ENCODE assay signal across 16 cellular contexts in genomic region chr3:187042874-187043458, GRCh38.
DNase-seq lines count a peak whose midpoint lies in the region; ATAC-seq and TF ChIP-seq lines count a peak whose summit lies in the region.
"Had no signal": no experiment of that assay in that cellular context is flagged by ENCODE, and none has a peak within 500 bp of the region (broad histone marks: within the 10 kb centered on the region; RNA-seq: fewer than 3 reads in every experiment).

No MANE protein-coding gene starts in this region.

- no peak overlapping the region for H2AFZ ChIP-seq in Karpas-422 (ENCODE audit: low read length)

- peak overlapping the region; percentile 73 for H3K27ac ChIP-seq in Karpas-422 (ENCODE audit: low read length)
- H3K27ac ChIP-seq: ovary, suprapubic skin had no signal

- no peaks in the 10 kb centered on the region for H3K9me3 ChIP-seq in Karpas-422 (ENCODE audit: low read length)
- H3K9me3 ChIP-seq: ovary, suprapubic skin had no signal

- H3K4me3 ChIP-seq in Karpas-422 (ENCODE audit: low read length) (peak overlapping the region; percentile 2; the same call in 1 of the 2 replicates), H7 (ENCODE audit: insufficient read depth, low read depth, low read length) (no peak overlapping the region)
- H3K4me3 ChIP-seq: ovary, smooth muscle cell, suprapubic skin had no signal

- no peaks in the 10 kb centered on the region for H3K27me3 Mint-ChIP-seq in activated CD8-positive, alpha-beta memory T cell treated with anti-CD3 and anti-CD28 coated beads, Interleukin-2, amount 10 ng/mL, durations not matched to agents 7 days and 5 days
- no peaks in the 10 kb centered on the region for H3K27me3 Mint-ChIP-seq in activated naive CD8-positive, alpha-beta T cell treated with anti-CD3 and anti-CD28 coated beads, Interleukin-2, amount 50 U/mL, for 24 hours
- H3K27me3 Mint-ChIP-seq: brain had no signal

- DNase-seq in activated CD8-positive, alpha-beta memory T cell treated with anti-CD3 and anti-CD28 coated beads, Interleukin-2, amount 10 ng/mL, durations not matched to agents 7 days and 5 days = no peak
- no peak for DNase-seq in activated CD8-positive, alpha-beta memory T cell treated with anti-CD3 and anti-CD28 coated beads, Interleukin-2, amount 50 U/mL, for 48 hours
- DNase-seq in Karpas-422 (no peak), omental fat pad (ENCODE audit: low spot score) (no peak), 8988T (no peak), H7 (no peak)
- no peak for DNase-seq in activated naive CD8-positive, alpha-beta T cell treated with anti-CD3 and anti-CD28 coated beads, Interleukin-2, amount 50 U/mL, for 24 hours
- DNase-seq: ACHN; activated CD8-positive, alpha-beta memory T cell treated with anti-CD3 and anti-CD28 coated beads, Interleukin-2, amount 50 U/mL, for 4 hours; NCI-H1930; ovary had no signal

- H3K27ac Mint-ChIP-seq in activated CD8-positive, alpha-beta memory T cell treated with anti-CD3 and anti-CD28 coated beads, Interleukin-2, amount 10 ng/mL, durations not matched to agents 7 days and 5 days = peak overlapping the region; percentile 98
- H3K27ac Mint-ChIP-seq in activated naive CD8-positive, alpha-beta T cell treated with anti-CD3 and anti-CD28 coated beads, Interleukin-2, amount 50 U/mL, for 24 hours = peak overlapping the region; percentile 97

- peaks cover 77% of the 10 kb centered on the region for H4K20me1 ChIP-seq in Karpas-422 (ENCODE audit: insufficient read depth, low read depth, low read length)

- H3K36me3 ChIP-seq in Karpas-422 (ENCODE audit: insufficient read depth, low read length) (peaks cover 86% of the 10 kb centered on the region), H7 (replicated peaks; ENCODE audit: control insufficient read depth, insufficient read depth, low read length) (peaks cover 19% of the 10 kb centered on the region)
- H3K36me3 ChIP-seq: ovary had no signal

- no peak for TF ChIP-seq CTCF in omental fat pad (IDR thresholded peaks at IDR 0.05)

- H3K4me2 ChIP-seq in Karpas-422 (ENCODE audit: low read depth, low read length, poor library complexity, severe bottlenecking) = peak overlapping the region; percentile 39
- H3K4me2 ChIP-seq: smooth muscle cell had no signal

- H3K27me3 ChIP-seq in Karpas-422 (ENCODE audit: low read length) (no peaks in the 10 kb centered on the region), H7 (ENCODE audit: control insufficient read depth, insufficient read depth, low read length) (no peaks in the 10 kb centered on the region)
- H3K27me3 ChIP-seq: ovary, suprapubic skin had no signal

- peaks cover 82% of the 10 kb centered on the region for H3K36me3 Mint-ChIP-seq in activated CD8-positive, alpha-beta memory T cell treated with anti-CD3 and anti-CD28 coated beads, Interleukin-2, amount 10 ng/mL, durations not matched to agents 7 days and 5 days
- peaks cover 88% of the 10 kb centered on the region for H3K36me3 Mint-ChIP-seq in activated naive CD8-positive, alpha-beta T cell treated with anti-CD3 and anti-CD28 coated beads, Interleukin-2, amount 50 U/mL, for 24 hours (ENCODE audit: low read depth)

- H3K9me3 Mint-ChIP-seq in activated CD8-positive, alpha-beta memory T cell treated with anti-CD3 and anti-CD28 coated beads, Interleukin-2, amount 10 ng/mL, durations not matched to agents 7 days and 5 days (ENCODE audit: low read depth) = no peaks in the 10 kb centered on the region
- H3K9me3 Mint-ChIP-seq in activated naive CD8-positive, alpha-beta T cell treated with anti-CD3 and anti-CD28 coated beads, Interleukin-2, amount 50 U/mL, for 24 hours = no peaks in the 10 kb centered on the region
- H3K9me3 Mint-ChIP-seq: brain had no signal

- no peak for ATAC-seq in activated CD8-positive, alpha-beta memory T cell treated with anti-CD3 and anti-CD28 coated beads, Interleukin-2, amount 10 ng/mL, durations not matched to agents 7 days and 5 days
- ATAC-seq in activated naive CD8-positive, alpha-beta T cell treated with anti-CD3 and anti-CD28 coated beads, Interleukin-2, amount 50 U/mL, for 24 hours = no peak
- ATAC-seq in omental fat pad (ENCODE audit: low FRiP score) = peak; percentile 12
- ATAC-seq in GM21390 (IDR thresholded peaks at IDR 0.05; ENCODE audit: unreplicated experiment) = no peak
- ATAC-seq: Right ventricle myocardium inferior had no signal

- no peaks in the 10 kb centered on the region for H3K9me2 ChIP-seq in Karpas-422 (replicated peaks; ENCODE audit: insufficient read depth, low read length)

- peaks cover 97% of the 10 kb centered on the region for H3K79me2 ChIP-seq in Karpas-422 (ENCODE audit: low read length)

- peak overlapping the region; percentile 37 for H3K4me3 Mint-ChIP-seq in activated CD8-positive, alpha-beta memory T cell treated with anti-CD3 and anti-CD28 coated beads, Interleukin-2, amount 10 ng/mL, durations not matched to agents 7 days and 5 days
- peak overlapping the region; percentile 65 for H3K4me3 Mint-ChIP-seq in activated naive CD8-positive, alpha-beta T cell treated with anti-CD3 and anti-CD28 coated beads, Interleukin-2, amount 50 U/mL, for 24 hours
- H3K4me3 Mint-ChIP-seq: brain had no signal

- peaks cover 78% of the 10 kb centered on the region for H3K4me1 ChIP-seq in Karpas-422 (ENCODE audit: low read length)

- H3K9ac ChIP-seq in Karpas-422 (ENCODE audit: low read length) = peak overlapping the region; percentile 5; the same call in 1 of the 2 replicates

- peaks cover 76% of the 10 kb centered on the region for H3K4me1 Mint-ChIP-seq in activated CD8-positive, alpha-beta memory T cell treated with anti-CD3 and anti-CD28 coated beads, Interleukin-2, amount 10 ng/mL, durations not matched to agents 7 days and 5 days
- peaks cover 91% of the 10 kb centered on the region for H3K4me1 Mint-ChIP-seq in activated naive CD8-positive, alpha-beta T cell treated with anti-CD3 and anti-CD28 coated beads, Interleukin-2, amount 50 U/mL, for 24 hours

- CTCF ChIA-PET in activated CD8-positive, alpha-beta memory T cell treated with anti-CD3 and anti-CD28 coated beads, Interleukin-2, amount 10 ng/mL, durations not matched to agents 7 days and 5 days (lab: Charles Lee) = interaction anchor here (0.6 to 1.6 kb wide), 2 partner anchors 11 to 12 kb away, joined by 3 to 4 read pairs; no protein-coding TSS in a partner anchor
